ENCODE assay signal across 19 cellular contexts in the genomic region with DNA sequence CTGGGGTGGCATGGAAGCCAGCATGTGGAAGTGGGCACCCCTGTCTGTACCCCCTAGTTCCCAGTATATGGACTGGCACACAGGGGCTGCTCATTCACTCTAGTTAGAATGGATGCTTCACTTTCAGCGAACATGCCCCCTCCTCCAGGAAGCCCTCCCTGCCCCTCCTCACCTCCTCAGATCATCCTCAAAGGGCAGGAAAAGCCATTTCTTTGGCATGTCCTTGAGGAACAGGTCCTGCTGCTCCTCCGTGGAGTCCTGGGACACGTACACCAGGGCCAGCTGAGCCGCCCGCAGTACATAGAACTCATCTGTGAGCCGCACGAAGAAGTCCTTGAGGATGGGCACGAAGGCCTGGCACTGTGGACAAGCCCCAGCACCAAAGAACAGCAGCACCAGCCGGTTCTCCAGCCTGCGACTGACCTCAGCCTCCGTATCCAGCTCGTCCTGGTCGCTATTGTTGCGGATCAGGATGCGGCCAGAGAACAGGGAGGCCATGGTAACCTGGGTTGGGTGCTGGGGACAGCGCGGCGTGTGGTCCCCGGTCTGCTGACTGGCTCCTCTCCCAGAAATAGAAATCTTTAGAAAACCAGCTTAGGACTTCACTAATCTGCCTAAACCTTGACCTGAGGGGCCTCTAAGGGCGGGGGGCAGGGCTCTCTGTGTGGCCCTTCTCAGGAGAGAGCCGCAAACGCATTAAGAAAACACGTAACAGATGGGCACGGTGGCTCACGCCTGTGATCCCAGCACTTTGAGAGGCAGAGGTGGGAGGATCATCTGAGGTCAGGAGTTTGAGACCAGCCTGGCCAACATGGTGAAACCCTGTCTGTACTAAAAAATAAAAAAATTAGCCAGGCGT. TPM values are rescaled to one million over a fixed set of nuclear protein-coding genes. Genes with fewer than 3 reads are reported as not detected.
DNase-seq lines count a peak whose midpoint lies in the region; ATAC-seq, FAIRE-seq and TF ChIP-seq lines count a peak whose summit lies in the region.
"Had no signal": no experiment of that assay in that cellular context is flagged by ENCODE, and none has a peak within 500 bp of the region (broad histone marks: within the 10 kb centered on the region; RNA-seq: fewer than 3 reads in every experiment).

A gene with protein sequence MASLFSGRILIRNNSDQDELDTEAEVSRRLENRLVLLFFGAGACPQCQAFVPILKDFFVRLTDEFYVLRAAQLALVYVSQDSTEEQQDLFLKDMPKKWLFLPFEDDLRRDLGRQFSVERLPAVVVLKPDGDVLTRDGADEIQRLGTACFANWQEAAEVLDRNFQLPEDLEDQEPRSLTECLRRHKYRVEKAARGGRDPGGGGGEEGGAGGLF (minus strand): TSS at position 555 of the 859 bp plus-strand sequence. CDS start 57 bp downstream, at position 498.

- H3K9me3 ChIP-seq in HepG2 (ENCODE audit: low read length), result no peaks in the 10 kb centered on the region
- no peaks in the 10 kb centered on the region for H3K9me3 ChIP-seq in right lobe of liver
- no peaks in the 10 kb centered on the region for H3K9me3 ChIP-seq in neural progenitor cell (ENCODE audit: low read depth)
- H3K9me3 ChIP-seq: BLaER1 treated with 17β-estradiol and CSF1 and Interleukin-3, amounts not matched to agents 10 nM and 100 nM had no signal

- H3K79me2 ChIP-seq in HepG2 (ENCODE audit: insufficient read depth, low read length), result no peaks in the 10 kb centered on the region
- no peaks in the 10 kb centered on the region for H3K79me2 ChIP-seq in neural progenitor cell (ENCODE audit: low read depth)

- peaks cover 13% of the 10 kb centered on the region for H3K27me3 Mint-ChIP-seq in neural progenitor cell (ENCODE audit: insufficient read depth, low read depth)

- WGBS in HepG2 (ENCODE audit: low lambda C conversion rate), result 50% methylated on average over 16 of the region's 26 CpGs
- 46% methylated on average over 7 of the region's 26 CpGs for WGBS in right lobe of liver (ENCODE audit: insufficient coverage, low coverage, low lambda C conversion rate, missing lambda C conversion rate)

- ATAC-seq in HepG2, result peak; percentile 35; the same call in 2 of the 3 replicates
- no peak for ATAC-seq in right lobe of liver
- ATAC-seq: CD8-positive, alpha-beta T cell; GM12878 had no signal

- in situ Hi-C loops in HepG2 (cut with HindIII; ENCODE audit: extremely low pct_ligation_motif_present, low pct_unique_long_range_greater_than_20kb), result no loop called here

- H4K20me1 ChIP-seq in HepG2 (ENCODE audit: insufficient read depth, low read length), result no peaks in the 10 kb centered on the region
- H4K20me1 ChIP-seq in neural progenitor cell (ENCODE audit: low read depth), result no peaks in the 10 kb centered on the region
- H4K20me1 ChIP-seq: BLaER1 treated with 17β-estradiol and CSF1 and Interleukin-3, amounts not matched to agents 10 nM and 100 nM had no signal

- H2AFZ ChIP-seq in HepG2 (ENCODE audit: low read length) (no peak within 1 kb of the TSS), neural progenitor cell (replicated peaks) (no peak within 1 kb of the TSS)

- no peak within 1 kb of the TSS for H3K9ac ChIP-seq in HepG2 (ENCODE audit: insufficient read depth, low read depth, low read length)
- H3K9ac ChIP-seq in neural progenitor cell, result no peak within 1 kb of the TSS
- H3K9ac ChIP-seq: BLaER1 treated with 17β-estradiol and CSF1 and Interleukin-3, amounts not matched to agents 10 nM and 100 nM had no signal

- intact Hi-C loops in HepG2 (cut with micrococcal nuclease; ENCODE audit: unreplicated experiment) (loop anchor here (10.0 kb wide), 1 partner anchor 116 kb away; no protein-coding TSS in a partner anchor), right lobe of liver (cut with DNase I) (no loop called here)

- H3F3A ChIP-seq in neural progenitor cell (ENCODE audit: low read depth), result peaks cover 5% of the 10 kb centered on the region

- H3K9me3 Mint-ChIP-seq in neural progenitor cell, result no peaks in the 10 kb centered on the region
- H3K9me3 Mint-ChIP-seq: CD8-positive, alpha-beta T cell; H9 had no signal

- TF ChIP-seq POLR2A in HepG2 (IDR thresholded peaks at IDR 0.05; ENCODE audit: insufficient read depth in 1 of 2, low read depth in 2 of 2, low read length in 2 of 2), result no peak
- TF ChIP-seq POLR2A in right lobe of liver (IDR thresholded peaks at IDR 0.05), result no peak

- H3K4me3 Mint-ChIP-seq in neural progenitor cell, result no peak within 1 kb of the TSS
- H3K4me3 Mint-ChIP-seq: CD8-positive, alpha-beta T cell; H9 had no signal

- H3K36me3 ChIP-seq in HepG2 (replicated peaks in 1 of 2; ENCODE audit: control insufficient read depth in 1 of 2, insufficient read depth in 2 of 2, low read length in 2 of 2) (no peaks in the 10 kb centered on the region), right lobe of liver (no peaks in the 10 kb centered on the region), neural progenitor cell (no peaks in the 10 kb centered on the region)
- H3K36me3 ChIP-seq: BLaER1 treated with 17β-estradiol and CSF1 and Interleukin-3, amounts not matched to agents 10 nM and 100 nM had no signal

- DNase-seq in HepG2 (ENCODE audit: low spot score) (no peak), right lobe of liver (no peak), NCI-H82 treated with DMSO at 0.1 percent for 48 hours (lab: John Stamatoyannopoulos, UW; ENCODE audit: unreplicated experiment) (peak; percentile 98), neural progenitor cell (ENCODE audit: low spot score) (no peak), GM10266 (ENCODE audit: extremely low spot score) (no peak), hypothalamus (lab: John Stamatoyannopoulos, UW) (no peak)
- no peak for DNase-seq in activated CD8-positive, alpha-beta memory T cell treated with anti-CD3 and anti-CD28 coated beads, Interleukin-2, amount 50 U/mL, for 4 hours
- DNase-seq: Calu3; CD8-positive, alpha-beta T cell; DMS79 treated with DMSO at 0.1 percent for 48 hours; GF-D8; H9 had no signal

- H3K27me3 ChIP-seq in HepG2 (ENCODE audit: control insufficient read depth in 1 of 2, insufficient read depth in 2 of 2, low read length in 2 of 2), result peaks cover 2 to 19% of the 10 kb centered on the region in 2 experiments; a peak in 3 of 5 replicates
- H3K27me3 ChIP-seq in right lobe of liver, result peaks cover 0 to 11% of the 10 kb centered on the region in 2 donors
- peaks cover 24% of the 10 kb centered on the region for H3K27me3 ChIP-seq in neural progenitor cell

- POLR2A ChIA-PET in HepG2 (lab: Yijun Ruan, JAX), result no interaction called here

- H3K4me1 ChIP-seq in HepG2 (ENCODE audit: insufficient read depth, low read length), result peaks cover 6% of the 10 kb centered on the region
- H3K4me1 ChIP-seq in right lobe of liver, result no peaks in the 10 kb centered on the region
- H3K4me1 ChIP-seq in neural progenitor cell, result no peaks in the 10 kb centered on the region

- H3K36me3 Mint-ChIP-seq in neural progenitor cell, result no peaks in the 10 kb centered on the region
- H3K36me3 Mint-ChIP-seq: CD8-positive, alpha-beta T cell had no signal

- no peak for TF ChIP-seq EP300 in HepG2 (IDR thresholded peaks at IDR 0.05; ENCODE audit: low read depth in 2 of 2, low read length in 2 of 2)
- TF ChIP-seq EP300 in HepG2 (CRISPR knock-in tag; IDR thresholded peaks at IDR 0.05; ENCODE audit: borderline replicate concordance), result no peak

- no peak within 1 kb of the TSS for H3K4me3 ChIP-seq in HepG2 (replicated peaks in 1 of 3; ENCODE audit: insufficient read depth in 1 of 3, low read depth in 2 of 3, low read length in 3 of 3)
- no peak within 1 kb of the TSS for H3K4me3 ChIP-seq in right lobe of liver
- no peak within 1 kb of the TSS for H3K4me3 ChIP-seq in neural progenitor cell
- H3K4me3 ChIP-seq: BLaER1 treated with 17β-estradiol and CSF1 and Interleukin-3, amounts not matched to agents 10 nM and 100 nM; GM12878 had no signal

- H3K27ac ChIP-seq in HepG2 (ENCODE audit: extremely low read length, insufficient read depth, low read length), result no peak within 1 kb of the TSS
- no peak within 1 kb of the TSS for H3K27ac ChIP-seq in right lobe of liver
- no peak within 1 kb of the TSS for H3K27ac ChIP-seq in neural progenitor cell
- H3K27ac ChIP-seq: 22Rv1; BLaER1 treated with 17β-estradiol and CSF1 and Interleukin-3, amounts not matched to agents 10 nM and 100 nM had no signal

- TF ChIP-seq RAD21 in HepG2 (CRISPR knock-in tag; IDR thresholded peaks at IDR 0.05), result no peak

- H3K27ac Mint-ChIP-seq in neural progenitor cell, result peak within 1 kb of the TSS; percentile 21
- H3K27ac Mint-ChIP-seq: CD8-positive, alpha-beta T cell; H9 had no signal

- no peak for FAIRE-seq in HepG2 (lab: Jason Lieb, UNC)
- FAIRE-seq: GM12878, GM19239, H1 had no signal

- no peak for TF ChIP-seq CTCF in HepG2 (CRISPR knock-in tag; IDR thresholded peaks at IDR 0.05)
- TF ChIP-seq CTCF in right lobe of liver (IDR thresholded peaks at IDR 0.05), result no peak
- TF ChIP-seq CTCF in neural progenitor cell (IDR thresholded peaks at IDR 0.05), result no peak
- no peak for TF ChIP-seq CTCF in GM10266 (IDR thresholded peaks at IDR 0.05; ENCODE audit: control insufficient read depth, insufficient read depth, low read depth, missing control alignments)

- H3K4me1 Mint-ChIP-seq in neural progenitor cell, result no peaks in the 10 kb centered on the region

- no TSS peak for BruUV-seq in HepG2 (replicated peaks; lab: Mats Ljungman, UMichigan)

- H3K4me2 ChIP-seq in HepG2 (ENCODE audit: low read depth, low read length) (no peak within 1 kb of the TSS), neural progenitor cell (no peak within 1 kb of the TSS)
- H3K4me2 ChIP-seq: BLaER1 treated with 17β-estradiol and CSF1 and Interleukin-3, amounts not matched to agents 10 nM and 100 nM had no signal

- CTCF ChIA-PET in HepG2 (lab: Yijun Ruan, JAX; ENCODE audit: low intra/inter-chr PET ratio, low total read pairs), result no interaction called here

RNA-seq across cellular contexts. Expression of the gene that starts here (rescaled TPM):
- total RNA-seq in HepG2 (2016; rRNA removed; fragmentation: Illumina TruSeq; extraction: Trizol) (not detected in 2 replicates), right lobe of liver (not detected), neural progenitor cell (ENCODE audit: low replicate concordance) (not detected in 2 replicates)
- total RNA-seq in HepG2 (2016; cell fraction: cytosol; rRNA removed; fragmentation: Illumina TruSeq; extraction: Trizol; ENCODE audit: low read depth), result not detected in 2 replicates
- not detected in 2 replicates for total RNA-seq in HepG2 (2016; cell fraction: insoluble cytoplasmic fraction; rRNA removed; fragmentation: Illumina TruSeq; extraction: Trizol)
- not detected in 2 replicates for total RNA-seq in HepG2 (2016; cell fraction: membrane; rRNA removed; fragmentation: Illumina TruSeq; extraction: Trizol)
- total RNA-seq in HepG2 (2016; cell fraction: nucleus; rRNA removed; fragmentation: Illumina TruSeq; extraction: Trizol), result not detected in 2 replicates
- not detected in 2 replicates for polyA plus RNA-seq in HepG2 (2011; rRNA removed)
- not detected in 2 replicates for polyA plus RNA-seq in HepG2 (2011; cell fraction: cytosol; rRNA removed)
- not detected in 2 replicates for polyA plus RNA-seq in HepG2 (2011; cell fraction: nucleus; rRNA removed)
- not detected in 2 replicates for polyA plus RNA-seq in HepG2 (2012)
- polyA plus RNA-seq in HepG2 (2016; cell fraction: cytosol; fragmentation: Illumina TruSeq; extraction: Trizol; ENCODE audit: low read depth), result not detected in 2 replicates
- polyA plus RNA-seq in HepG2 (2016; cell fraction: insoluble cytoplasmic fraction; fragmentation: Illumina TruSeq; extraction: Trizol; ENCODE audit: low read depth), result not detected in 2 replicates
- not detected in 2 replicates for polyA plus RNA-seq in HepG2 (2016; cell fraction: membrane; fragmentation: Illumina TruSeq; extraction: Trizol; ENCODE audit: low read depth)
- polyA plus RNA-seq in HepG2 (2016; cell fraction: nucleus; fragmentation: Illumina TruSeq; extraction: Trizol; ENCODE audit: insufficient read depth, low read depth), result not detected in 2 replicates
- polyA minus RNA-seq in HepG2 (2011; rRNA and poly(A)+ RNA removed; ENCODE audit: low replicate concordance), result not detected in 2 replicates
- not detected in 2 replicates for polyA minus RNA-seq in HepG2 (2011; cell fraction: cytosol; rRNA and poly(A)+ RNA removed)
- polyA minus RNA-seq in HepG2 (2011; cell fraction: nucleus; rRNA and poly(A)+ RNA removed), result not detected in 2 replicates
- total RNA-seq: A673; Calu3; CD8-positive, alpha-beta T cell; GM12878; H1; H9 had no signal
- polyA plus RNA-seq: AG04450, GM12878, H1 had no signal

Comparison
In these comparisons a context has a peak if more than half of its experiments do, and no peak if none do; other contexts are left out.
1. Peak in ATAC-seq in HepG2; RNA of the gene not detected or under 1 TPM.